1 cellular context compared by ENCODE assay signal in genomic region chr20:51541189-51542032, GRCh38.
TF ChIP-seq lines count a peak whose summit lies in the region.

No MANE protein-coding gene starts in this region.

TF ChIP-seq in K562, 482 proteins besides CTCF, POLR2A, EP300 and RAD21 (continued from another document):
- no peak for TF ChIP-seq E4F1 (CRISPR knock-in tag; IDR thresholded peaks at IDR 0.05; ENCODE audit: borderline replicate concordance)
- no peak for TF ChIP-seq PATZ1 (CRISPR knock-in tag; IDR thresholded peaks at IDR 0.05; ENCODE audit: borderline replicate concordance)
- TF ChIP-seq ZNF24 (IDR thresholded peaks at IDR 0.05) = no peak
- no peak for TF ChIP-seq ZNF785 (CRISPR knock-in tag; IDR thresholded peaks at IDR 0.05)
- TF ChIP-seq ZNF655 (CRISPR knock-in tag; IDR thresholded peaks at IDR 0.05) = no peak
- TF ChIP-seq ARHGAP35 (IDR thresholded peaks at IDR 0.05; ENCODE audit: partially characterized antibody) = no peak
- no peak for TF ChIP-seq SLC30A9 (CRISPR knock-in tag; IDR thresholded peaks at IDR 0.05)
- no peak for TF ChIP-seq ZBTB9 (CRISPR knock-in tag; IDR thresholded peaks at IDR 0.05)
- no peak for TF ChIP-seq ZNF699 (CRISPR knock-in tag; IDR thresholded peaks at IDR 0.05; ENCODE audit: insufficient replicate concordance)
- no peak for TF ChIP-seq MECOM (CRISPR knock-in tag; IDR thresholded peaks at IDR 0.05)
- no peak for TF ChIP-seq EWSR1 (IDR thresholded peaks at IDR 0.05; ENCODE audit: borderline replicate concordance, low read depth, partially characterized antibody)
- TF ChIP-seq MCM3 (IDR thresholded peaks at IDR 0.05) = no peak
- TF ChIP-seq MNT (conservative IDR thresholded peaks at IDR 0.05) = peak; percentile 90 to 96
- no peak for TF ChIP-seq MCM2 (IDR thresholded peaks at IDR 0.05; ENCODE audit: low read depth)
- TF ChIP-seq SMC3 (conservative IDR thresholded peaks at IDR 0.05; ENCODE audit: insufficient read depth, low read depth, low read length) = 0 out of 2 replicates have a peak, but pooled peaks have one; percentile 7
- TF ChIP-seq NBN (IDR thresholded peaks at IDR 0.05; ENCODE audit: low read depth) = peak; percentile 51; the same call in 1 of the 2 replicates
- no peak for TF ChIP-seq CREB3 (tag; conservative IDR thresholded peaks at IDR 0.05; ENCODE audit: low read depth)
- peak; percentile 57 for TF ChIP-seq ETS1 (conservative IDR thresholded peaks at IDR 0.05; ENCODE audit: control insufficient read depth, low read depth, low read length)
- no peak for TF ChIP-seq RBM22 (IDR thresholded peaks at IDR 0.05; ENCODE audit: low read depth, low read length, poor library complexity, severe bottlenecking)
- no peak for TF ChIP-seq ZNF12 (CRISPR knock-in tag; IDR thresholded peaks at IDR 0.05)
- TF ChIP-seq FOXP4 (CRISPR knock-in tag; IDR thresholded peaks at IDR 0.05; ENCODE audit: borderline replicate concordance) = no peak
- no peak for TF ChIP-seq ZNF395 (CRISPR knock-in tag; IDR thresholded peaks at IDR 0.05)
- TF ChIP-seq GTF2E2 (tag; IDR thresholded peaks at IDR 0.05) = no peak
- TF ChIP-seq GABPB1 (CRISPR knock-in tag; IDR thresholded peaks at IDR 0.05) = 0 out of 2 replicates have a peak, but pooled peaks have one; percentile 17
- TF ChIP-seq ZNF639 (CRISPR knock-in tag; conservative IDR thresholded peaks at IDR 0.05 in 1 of 2, IDR thresholded peaks at IDR 0.05 in 1 of 2) = no peak
- peak; percentile 24; the same call in 1 of the 2 replicates for TF ChIP-seq ZNF740 (CRISPR knock-in tag; IDR thresholded peaks at IDR 0.05)
- no peak for TF ChIP-seq ZNF740 (tag; IDR thresholded peaks at IDR 0.05)
- no peak for TF ChIP-seq ZNF316 (IDR thresholded peaks at IDR 0.05)
- TF ChIP-seq ZNF707 (CRISPR knock-in tag; conservative IDR thresholded peaks at IDR 0.05) = no peak
TF ChIP-seq in K562: peak in this region for 103.
